In the genomic region with DNA sequence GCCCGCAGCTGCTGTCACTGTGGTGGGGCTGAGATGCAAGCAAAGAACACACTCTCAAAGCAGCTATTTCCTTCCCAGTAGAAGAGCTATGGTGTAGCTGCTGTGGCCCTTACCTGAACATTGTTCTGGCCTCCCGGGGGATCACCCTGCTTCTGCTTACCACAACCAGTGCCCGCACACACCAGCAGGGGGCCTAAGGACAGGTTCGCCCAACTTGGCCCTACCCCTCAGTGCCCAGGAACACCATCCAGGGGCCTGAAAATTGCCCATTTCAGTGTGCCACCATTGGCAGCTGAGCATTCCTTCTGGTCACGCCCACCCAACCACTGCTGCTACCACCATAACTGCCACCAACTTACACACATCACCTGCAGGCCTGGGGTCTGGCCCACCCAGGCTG, we compare ENCODE assay signal across 2 cellular contexts.
TF ChIP-seq lines count a peak whose summit lies in the region.

No MANE protein-coding gene starts in this region.

TF ChIP-seq in GM23338, 12 proteins besides CTCF, POLR2A, EP300 and RAD21 (continued from another document):
- TF ChIP-seq JUNB (IDR thresholded peaks at IDR 0.05; ENCODE audit: unreplicated experiment), result no peak
TF ChIP-seq in GM23338: peak in this region for 0.

TF ChIP-seq in WTC11, 78 proteins besides CTCF, POLR2A, EP300 and RAD21 (continued from another document):
- TF ChIP-seq, protein P1, sequence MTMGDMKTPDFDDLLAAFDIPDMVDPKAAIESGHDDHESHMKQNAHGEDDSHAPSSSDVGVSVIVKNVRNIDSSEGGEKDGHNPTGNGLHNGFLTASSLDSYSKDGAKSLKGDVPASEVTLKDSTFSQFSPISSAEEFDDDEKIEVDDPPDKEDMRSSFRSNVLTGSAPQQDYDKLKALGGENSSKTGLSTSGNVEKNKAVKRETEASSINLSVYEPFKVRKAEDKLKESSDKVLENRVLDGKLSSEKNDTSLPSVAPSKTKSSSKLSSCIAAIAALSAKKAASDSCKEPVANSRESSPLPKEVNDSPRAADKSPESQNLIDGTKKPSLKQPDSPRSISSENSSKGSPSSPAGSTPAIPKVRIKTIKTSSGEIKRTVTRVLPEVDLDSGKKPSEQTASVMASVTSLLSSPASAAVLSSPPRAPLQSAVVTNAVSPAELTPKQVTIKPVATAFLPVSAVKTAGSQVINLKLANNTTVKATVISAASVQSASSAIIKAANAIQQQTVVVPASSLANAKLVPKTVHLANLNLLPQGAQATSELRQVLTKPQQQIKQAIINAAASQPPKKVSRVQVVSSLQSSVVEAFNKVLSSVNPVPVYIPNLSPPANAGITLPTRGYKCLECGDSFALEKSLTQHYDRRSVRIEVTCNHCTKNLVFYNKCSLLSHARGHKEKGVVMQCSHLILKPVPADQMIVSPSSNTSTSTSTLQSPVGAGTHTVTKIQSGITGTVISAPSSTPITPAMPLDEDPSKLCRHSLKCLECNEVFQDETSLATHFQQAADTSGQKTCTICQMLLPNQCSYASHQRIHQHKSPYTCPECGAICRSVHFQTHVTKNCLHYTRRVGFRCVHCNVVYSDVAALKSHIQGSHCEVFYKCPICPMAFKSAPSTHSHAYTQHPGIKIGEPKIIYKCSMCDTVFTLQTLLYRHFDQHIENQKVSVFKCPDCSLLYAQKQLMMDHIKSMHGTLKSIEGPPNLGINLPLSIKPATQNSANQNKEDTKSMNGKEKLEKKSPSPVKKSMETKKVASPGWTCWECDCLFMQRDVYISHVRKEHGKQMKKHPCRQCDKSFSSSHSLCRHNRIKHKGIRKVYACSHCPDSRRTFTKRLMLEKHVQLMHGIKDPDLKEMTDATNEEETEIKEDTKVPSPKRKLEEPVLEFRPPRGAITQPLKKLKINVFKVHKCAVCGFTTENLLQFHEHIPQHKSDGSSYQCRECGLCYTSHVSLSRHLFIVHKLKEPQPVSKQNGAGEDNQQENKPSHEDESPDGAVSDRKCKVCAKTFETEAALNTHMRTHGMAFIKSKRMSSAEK (CRISPR knock-in tag; IDR thresholded peaks at IDR 0.05; ENCODE audit: borderline replicate concordance), result no peak
- no peak for TF ChIP-seq ZNF396 (CRISPR knock-in tag; IDR thresholded peaks at IDR 0.05; ENCODE audit: borderline replicate concordance)
- TF ChIP-seq ELF4 (CRISPR knock-in tag; IDR thresholded peaks at IDR 0.05; ENCODE audit: low read depth), result no peak
- no peak for TF ChIP-seq ESRRA (CRISPR knock-in tag; IDR thresholded peaks at IDR 0.05; ENCODE audit: borderline replicate concordance)
- TF ChIP-seq SP1 (CRISPR knock-in tag; conservative IDR thresholded peaks at IDR 0.05), result no peak
- no peak for TF ChIP-seq ZNF423 (CRISPR knock-in tag; IDR thresholded peaks at IDR 0.05)
- TF ChIP-seq IRF2 (CRISPR knock-in tag; IDR thresholded peaks at IDR 0.05; ENCODE audit: borderline replicate concordance, low read depth), result no peak
- TF ChIP-seq, protein P2, sequence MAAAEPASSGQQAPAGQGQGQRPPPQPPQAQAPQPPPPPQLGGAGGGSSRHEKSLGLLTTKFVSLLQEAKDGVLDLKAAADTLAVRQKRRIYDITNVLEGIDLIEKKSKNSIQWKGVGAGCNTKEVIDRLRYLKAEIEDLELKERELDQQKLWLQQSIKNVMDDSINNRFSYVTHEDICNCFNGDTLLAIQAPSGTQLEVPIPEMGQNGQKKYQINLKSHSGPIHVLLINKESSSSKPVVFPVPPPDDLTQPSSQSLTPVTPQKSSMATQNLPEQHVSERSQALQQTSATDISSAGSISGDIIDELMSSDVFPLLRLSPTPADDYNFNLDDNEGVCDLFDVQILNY (CRISPR knock-in tag; IDR thresholded peaks at IDR 0.05), result no peak
TF ChIP-seq in WTC11: peak in this region for 0.
